ENCODE assay signal across 9 cellular contexts in the genomic region with DNA sequence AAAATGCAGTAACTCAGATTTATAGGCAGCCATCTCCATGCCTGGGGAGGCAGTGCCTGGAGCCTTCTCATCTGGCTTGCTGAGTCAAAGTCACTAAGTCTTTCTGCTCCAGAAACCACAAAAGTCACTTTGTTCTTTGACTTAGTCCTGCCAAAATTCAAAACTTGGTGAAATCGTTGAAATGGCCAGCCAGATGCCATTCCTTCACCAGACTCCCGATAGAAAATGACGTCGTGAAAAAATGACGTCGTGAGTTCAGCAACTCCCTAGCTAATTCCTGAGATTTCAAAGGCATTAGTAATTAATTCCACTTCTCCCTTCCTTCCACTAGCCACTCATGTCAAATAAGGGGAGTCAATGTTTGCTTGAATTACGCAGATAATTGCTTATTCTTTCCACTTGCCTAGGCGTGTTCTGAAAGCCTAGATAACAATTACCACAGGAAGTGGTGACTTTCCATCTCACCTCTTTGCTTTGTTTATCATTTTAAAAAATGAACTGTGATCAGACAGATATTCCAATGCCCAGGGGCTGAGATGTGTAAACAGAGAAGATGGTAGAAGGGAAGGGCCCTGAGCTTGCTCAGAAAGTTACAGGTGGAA.
DNase-seq lines count a peak whose midpoint lies in the region; ATAC-seq lines count a peak whose summit lies in the region.
"Had no signal": no experiment of that assay in that cellular context is flagged by ENCODE, and none has a peak within 500 bp of the region (broad histone marks: within the 10 kb centered on the region; RNA-seq: fewer than 3 reads in every experiment).

No MANE protein-coding gene starts in this region.

- H3K9me3 ChIP-seq in effector memory CD4-positive, alpha-beta T cell (ENCODE audit: control insufficient read depth, low read length): no peaks in the 10 kb centered on the region

- no peaks in the 10 kb centered on the region for H3K27me3 ChIP-seq in effector memory CD4-positive, alpha-beta T cell (replicated peaks; ENCODE audit: control insufficient read depth, insufficient read depth, low read length, poor library complexity, severe bottlenecking)

- H3K4me1 ChIP-seq in effector memory CD4-positive, alpha-beta T cell (ENCODE audit: control insufficient read depth, insufficient read depth, low read length, poor library complexity, severe bottlenecking): peaks cover 24% of the 10 kb centered on the region

- ATAC-seq in HG02763 (IDR thresholded peaks at IDR 0.05; ENCODE audit: unreplicated experiment): no peak
- no peak for ATAC-seq in HG02610 (IDR thresholded peaks at IDR 0.05; ENCODE audit: unreplicated experiment)

- no peak overlapping the region for H3K4me3 ChIP-seq in effector memory CD4-positive, alpha-beta T cell (ENCODE audit: insufficient read depth, low read depth, low read length, poor library complexity, severe bottlenecking)

- H3K36me3 ChIP-seq in effector memory CD4-positive, alpha-beta T cell (ENCODE audit: control insufficient read depth, insufficient read depth, low read length): no peaks in the 10 kb centered on the region

- H3K27ac ChIP-seq in effector memory CD4-positive, alpha-beta T cell (ENCODE audit: insufficient read depth, low read length, poor library complexity, severe bottlenecking): peak overlapping the region; percentile 43
- H3K27ac ChIP-seq: C4-2B had no signal

- DNase-seq in NCI-H510A treated with DMSO at 0.1 percent for 48 hours (lab: John Stamatoyannopoulos, UW) (peak; percentile 92), NCI-H510A (lab: John Stamatoyannopoulos, UW) (no peak), T follicular helper cell (ENCODE audit: low read depth) (peak; percentile 5), NCI-H2196 treated with DMSO at 0.1 percent for 48 hours (lab: John Stamatoyannopoulos, UW; ENCODE audit: unreplicated experiment) (no peak)
- DNase-seq in effector memory CD4-positive, alpha-beta T cell: peak in 2 of 3 donors; percentile 0 to 12
- DNase-seq in stimulated activated CD8-positive, alpha-beta memory T cell treated with anti-CD3 and anti-CD28 coated beads, Interleukin-4, amount 100 ng/mL, for 48 hours: peak; percentile 32

Comparison
In these comparisons a context has a peak if more than half of its experiments do, and no peak if none do; other contexts are left out.
1. DNase-seq: peak in NCI-H510A treated with DMSO at 0.1 percent for 48 hours (single experiment), T follicular helper cell (single experiment), effector memory CD4-positive, alpha-beta T cell (2 of 3) and stimulated activated CD8-positive, alpha-beta memory T cell treated with anti-CD3 and anti-CD28 coated beads, Interleukin-4, amount 100 ng/mL, for 48 hours (single experiment); none in NCI-H510A (single experiment) and NCI-H2196 treated with DMSO at 0.1 percent for 48 hours (single experiment).